ENCODE assay signal across 8 cellular contexts in the genomic region with DNA sequence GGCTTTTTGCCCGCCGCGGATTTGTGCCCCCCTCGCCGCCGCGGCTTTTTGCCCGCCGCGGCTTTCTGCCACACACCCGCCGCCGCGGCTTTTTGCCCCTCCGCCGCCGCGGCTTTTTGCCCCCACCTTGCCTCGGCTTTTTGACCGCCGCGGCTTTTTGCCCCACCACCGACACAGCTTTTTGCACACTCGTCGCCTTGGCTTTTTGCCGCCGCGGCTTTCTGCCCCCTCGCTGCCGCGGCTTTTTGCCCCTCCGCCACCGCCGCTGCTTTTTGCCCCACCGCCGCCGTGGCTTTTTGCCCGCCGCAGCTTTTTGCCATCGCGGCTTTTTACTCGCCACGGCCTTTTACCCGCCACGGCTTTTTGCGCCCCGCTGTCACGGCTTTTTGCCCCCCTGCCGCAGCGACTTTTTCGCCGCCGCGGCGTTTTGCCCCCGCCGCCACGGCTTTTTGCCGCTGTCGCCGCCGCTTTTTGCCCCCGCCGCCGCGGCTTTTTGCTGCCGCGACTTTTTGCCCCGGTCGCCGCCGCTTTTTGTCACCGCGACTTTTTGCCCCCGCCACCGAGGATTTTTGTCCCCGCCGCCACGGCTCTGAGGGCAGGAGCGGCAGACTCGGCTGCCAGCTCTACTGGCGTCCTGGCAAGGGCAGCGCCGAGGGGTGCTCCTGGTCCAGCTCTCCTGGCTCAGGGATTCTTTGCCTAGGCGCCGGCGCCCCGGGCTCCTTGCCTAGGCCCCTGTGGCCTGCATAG.
DNase-seq lines count a peak whose midpoint lies in the region; ATAC-seq and TF ChIP-seq lines count a peak whose summit lies in the region.
"Not testable (repeated sequence)": the region's sequence is repeated elsewhere in the genome, so short reads cannot be mapped to it uniquely, and the experiment has no call there.

No MANE protein-coding gene starts in this region.

- H3K36me3 Mint-ChIP-seq in activated CD4-positive, alpha-beta T cell treated with anti-CD3 and anti-CD28 coated beads, Interleukin-2, amount 10 ng/mL, durations not matched to agents 24 days and 14 days (ENCODE audit: low read depth), result peaks cover 17% of the 10 kb centered on the region

- H3K4me1 ChIP-seq in right lobe of liver; prostate gland (replicated peaks); tibial nerve: not testable (repeated sequence)

- ATAC-seq in right lobe of liver, result peak in 2 of 4 donors; percentile 40 to 47

- peak overlapping the region; percentile 50 for H3K4me3 ChIP-seq in astrocyte of the spinal cord (ENCODE audit: low read depth, low read length)
- H3K4me3 ChIP-seq in fibroblast of the aortic adventitia (ENCODE audit: low read depth, low read length), result peak overlapping the region; percentile 64
- peak overlapping the region; percentile 37 to 52 (median 48) for H3K4me3 ChIP-seq in right lobe of liver
- peak overlapping the region; percentile 37 to 47 for H3K4me3 ChIP-seq in prostate gland
- peak overlapping the region; percentile 31 to 56 (median 54) for H3K4me3 ChIP-seq in tibial nerve

- not testable (repeated sequence) for TF ChIP-seq EP300 in tibial nerve (IDR thresholded peaks at IDR 0.05)

- not testable (repeated sequence) for TF ChIP-seq POLR2A in right lobe of liver (IDR thresholded peaks at IDR 0.05); prostate gland (IDR thresholded peaks at IDR 0.05); tibial nerve (IDR thresholded peaks at IDR 0.05)

- not testable (repeated sequence) for H3K27me3 Mint-ChIP-seq in activated CD4-positive, alpha-beta T cell treated with anti-CD3 and anti-CD28 coated beads, Interleukin-2, amount 10 ng/mL, durations not matched to agents 24 days and 14 days

- H3K9me3 ChIP-seq in right lobe of liver, prostate gland, tibial nerve: not testable (repeated sequence)

- H3K4me1 Mint-ChIP-seq in activated CD4-positive, alpha-beta T cell treated with anti-CD3 and anti-CD28 coated beads, Interleukin-2, amount 10 ng/mL, durations not matched to agents 24 days and 14 days, result peaks cover 14% of the 10 kb centered on the region

- not testable (repeated sequence) for H3K27me3 ChIP-seq in right lobe of liver; prostate gland (replicated peaks; ENCODE audit: insufficient read depth); tibial nerve

- H3K36me3 ChIP-seq in right lobe of liver, prostate gland, tibial nerve: not testable (repeated sequence)

- peak overlapping the region; percentile 89 for H3K27ac Mint-ChIP-seq in activated CD4-positive, alpha-beta T cell treated with anti-CD3 and anti-CD28 coated beads, Interleukin-2, amount 10 ng/mL, durations not matched to agents 24 days and 14 days

- peak; percentile 9 for DNase-seq in EL
- DNase-seq in NCI-H69 (lab: John Stamatoyannopoulos, UW), result peak; percentile 16
- peak; percentile 76 for DNase-seq in activated CD4-positive, alpha-beta T cell treated with anti-CD3 and anti-CD28 coated beads, Interleukin-2, amount 10 ng/mL, durations not matched to agents 24 days and 14 days
- peak; percentile 5 for DNase-seq in astrocyte of the spinal cord (ENCODE audit: low read depth, low spot score)
- not testable (repeated sequence) for DNase-seq in fibroblast of the aortic adventitia (ENCODE audit: low read depth); prostate gland (ENCODE audit: low spot score); tibial nerve (ENCODE audit: low spot score in 2 of 2)
- DNase-seq in right lobe of liver, result peak; percentile 50 to 74 (median 74)

- in situ Hi-C loops in astrocyte of the spinal cord (cut with HindIII; ENCODE audit: low sequenced_read_pairs), result not testable (repeated sequence)

- intact Hi-C loops in activated CD4-positive, alpha-beta T cell treated with anti-CD3 and anti-CD28 coated beads, Interleukin-2, amount 10 ng/mL, durations not matched to agents 24 days and 14 days (cut with micrococcal nuclease), result loop anchor here (10.0 kb wide), 1 partner anchor 118 kb away; no protein-coding TSS in a partner anchor
- intact Hi-C loops in right lobe of liver (cut with DNase I); prostate gland (cut with DNase I): not testable (repeated sequence)

- H3K9me3 Mint-ChIP-seq in activated CD4-positive, alpha-beta T cell treated with anti-CD3 and anti-CD28 coated beads, Interleukin-2, amount 10 ng/mL, durations not matched to agents 24 days and 14 days, result peaks cover 16% of the 10 kb centered on the region

- peak overlapping the region in 1 of 3 donors; percentile 10 for H3K27ac ChIP-seq in right lobe of liver
- H3K27ac ChIP-seq in prostate gland, result not testable (repeated sequence)
- H3K27ac ChIP-seq in tibial nerve, result peak overlapping the region; percentile 35 to 74 (median 68)

- TF ChIP-seq CTCF in astrocyte of the spinal cord (IDR thresholded peaks at IDR 0.05; ENCODE audit: low read depth, low read length); fibroblast of the aortic adventitia (IDR thresholded peaks at IDR 0.05; ENCODE audit: insufficient read depth, low read length); right lobe of liver (IDR thresholded peaks at IDR 0.05); prostate gland (IDR thresholded peaks at IDR 0.05); tibial nerve (IDR thresholded peaks at IDR 0.05): not testable (repeated sequence)

- 3% methylated on average over 73 of the region's 88 CpGs for WGBS in right lobe of liver (ENCODE audit: insufficient coverage, low coverage, low lambda C conversion rate, missing lambda C conversion rate)
- WGBS in prostate gland, result 2% methylated on average over 88 of the region's 88 CpGs
- WGBS in tibial nerve, 2 donors, result 2 to 6% methylated on average over 75 to 77 of the region's 88 CpGs

- H3K4me3 Mint-ChIP-seq in activated CD4-positive, alpha-beta T cell treated with anti-CD3 and anti-CD28 coated beads, Interleukin-2, amount 10 ng/mL, durations not matched to agents 24 days and 14 days, result peak overlapping the region; percentile 92
